ENCODE assay signal across 18 cellular contexts in genomic region chr2:96879545-96880040, GRCh38. TPM values are rescaled to one million over a fixed set of nuclear protein-coding genes. Genes with fewer than 3 reads are reported as not detected.
A peak's percentile ranks its signal among the peaks of the same experiment; 100 is the strongest.
DNase-seq lines count a peak whose midpoint lies in the region; ATAC-seq, FAIRE-seq and TF ChIP-seq lines count a peak whose summit lies in the region.
"Had no signal": no experiment of that assay in that cellular context is flagged by ENCODE, and none has a peak within 500 bp of the region (broad histone marks: within the 10 kb centered on the region; RNA-seq: fewer than 3 reads in every experiment).

No MANE protein-coding gene starts in this region.

- H3K14ac ChIP-seq in H1 (ENCODE audit: insufficient read length), result no peak overlapping the region

- ATAC-seq in GM18861 (IDR thresholded peaks at IDR 0.05; ENCODE audit: unreplicated experiment), result no peak
- ATAC-seq: GM12878 had no signal

- 0 out of 2 replicates have a peak overlapping the region, but pooled peaks have one; percentile 51 for H2BK20ac ChIP-seq in H1 (ENCODE audit: low read length)

- peak overlapping the region; percentile 24 for H2BK120ac ChIP-seq in H1 (replicated peaks; ENCODE audit: low read depth, low read length)

- no peaks in the 10 kb centered on the region for H4K20me1 ChIP-seq in H1 (replicated peaks in 1 of 2; ENCODE audit: control insufficient read depth in 1 of 2, insufficient read depth in 2 of 2, low read length in 2 of 2)

- peaks cover 2% of the 10 kb centered on the region; the same call in 1 of the 2 replicates for H3K23me2 ChIP-seq in H1 (ENCODE audit: low read depth, low read length)

- FAIRE-seq in H1 (lab: Jason Lieb, UNC), result no peak
- FAIRE-seq: GM12878, GM18507, HTR-8/SVneo had no signal

- no peak for TF ChIP-seq EP300 in H1 (IDR thresholded peaks at IDR 0.05; ENCODE audit: borderline replicate concordance in 1 of 2, low read depth in 2 of 2, low read length in 2 of 2)

- no peak overlapping the region for H2AFZ ChIP-seq in H1 (ENCODE audit: low read length)

- peak overlapping the region; percentile 46 for H3K27ac Mint-ChIP-seq in activated CD4-positive, alpha-beta T cell treated with anti-CD3 and anti-CD28 coated beads, Interleukin-2, amount 10 ng/mL, durations not matched to agents 7 days and 5 days
- H3K27ac Mint-ChIP-seq in nephron (peak overlapping the region; percentile 76 to 81 (median 77)), type B pancreatic cell (peak overlapping the region; percentile 12)
- H3K27ac Mint-ChIP-seq: HFFc6 had no signal

- TF ChIP-seq RAD21 in H1 (IDR thresholded peaks at IDR 0.05 in 1 of 2, conservative IDR thresholded peaks at IDR 0.05 in 1 of 2; ENCODE audit: low read depth in 2 of 2, low read length in 2 of 2), result no peak

- H3K27me3 ChIP-seq in H1 (replicated peaks in 1 of 4; ENCODE audit: control insufficient read depth in 3 of 4, extremely low read depth in 1 of 4, insufficient read depth in 3 of 4, low read length in 3 of 4) (peaks cover 0 to 2% (median 0%) of the 10 kb centered on the region in 4 experiments; a peak in 1 of 7 replicates), right atrium auricular region (no peaks in the 10 kb centered on the region)

- H2BK15ac ChIP-seq in H1 (ENCODE audit: low read length), result no peak overlapping the region; the same call in 1 of the 2 replicates

- H3K79me2 ChIP-seq in H1 (ENCODE audit: control insufficient read depth in 1 of 2, insufficient read depth in 2 of 2, low read length in 2 of 2), result no peaks in the 10 kb centered on the region

- no peak overlapping the region for H3K9ac ChIP-seq in H1 (replicated peaks in 1 of 4; ENCODE audit: extremely low read depth in 1 of 4, low read depth in 3 of 4, low read length in 3 of 4)

- H3K79me1 ChIP-seq in H1 (ENCODE audit: low read depth, low read length), result no peaks in the 10 kb centered on the region

- peak overlapping the region; percentile 84; the same call in 1 of the 2 replicates for H3K18ac ChIP-seq in H1 (ENCODE audit: extremely low read depth, low read length)

- H4K91ac ChIP-seq in H1 (replicated peaks; ENCODE audit: insufficient read length, low read length), result peak overlapping the region; percentile 45

- DNase-seq in activated CD4-positive, alpha-beta T cell treated with anti-CD3 and anti-CD28 coated beads, Interleukin-2, amount 10 ng/mL, durations not matched to agents 7 days and 5 days, result no peak
- DNase-seq in activated CD4-positive, alpha-beta T cell treated with anti-CD3 and anti-CD28 coated beads for 48 hours, result no peak
- no peak for DNase-seq in H1 (ENCODE audit: low read depth in 1 of 2, low spot score in 2 of 2)
- no peak for DNase-seq in type B pancreatic cell (ENCODE audit: extremely low spot score, unreplicated experiment)
- no peak for DNase-seq in T1000 (lab: John Stamatoyannopoulos, UW)
- DNase-seq in right atrium auricular region (ENCODE audit: low spot score), result no peak
- DNase-seq: CD4-positive, CD25-positive, alpha-beta regulatory T cell; DMS 273 treated with DMSO at 0.1 percent for 48 hours; DMS79; GOT3; HCEC 1CT; HFFc6 had no signal

- H3K9me3 ChIP-seq in H1 (ENCODE audit: insufficient read depth in 2 of 2, low read depth in 1 of 2, low read length in 1 of 2) (no peaks in the 10 kb centered on the region), right atrium auricular region (no peaks in the 10 kb centered on the region)

- H3K4ac ChIP-seq in H1 (replicated peaks; ENCODE audit: insufficient read length, low read depth, low read length), result no peak overlapping the region

- TF ChIP-seq CTCF in H1 (IDR thresholded peaks at IDR 0.05; ENCODE audit: control extremely low read depth in 1 of 3, insufficient read depth in 1 of 3, low read depth in 1 of 3, low read length in 3 of 3), result no peak
- no peak for TF ChIP-seq CTCF in nephron (IDR thresholded peaks at IDR 0.05; ENCODE audit: unreplicated experiment in 3 of 3)
- no peak for TF ChIP-seq CTCF in type B pancreatic cell (conservative IDR thresholded peaks at IDR 0.05)
- no peak for TF ChIP-seq CTCF in right atrium auricular region (IDR thresholded peaks at IDR 0.05)

- H3K36me3 ChIP-seq in H1 (ENCODE audit: control insufficient read depth in 2 of 4, insufficient read depth in 4 of 4, low read length in 3 of 4), result no peaks in the 10 kb centered on the region
- no peaks in the 10 kb centered on the region for H3K36me3 ChIP-seq in right atrium auricular region

- peaks cover under 1% of the 10 kb centered on the region for H3K4me1 Mint-ChIP-seq in activated CD4-positive, alpha-beta T cell treated with anti-CD3 and anti-CD28 coated beads, Interleukin-2, amount 10 ng/mL, durations not matched to agents 7 days and 5 days
- peaks cover 53% of the 10 kb centered on the region for H3K4me1 Mint-ChIP-seq in nephron
- H3K4me1 Mint-ChIP-seq in type B pancreatic cell (ENCODE audit: unreplicated experiment), result peaks cover 28% of the 10 kb centered on the region

- H3K4me3 ChIP-seq in H1 (ENCODE audit: extremely low read depth in 1 of 4, insufficient read depth in 2 of 4, low read depth in 3 of 4, low read length in 4 of 4) (no peak overlapping the region), right atrium auricular region (no peak overlapping the region)
- H3K4me3 ChIP-seq: GM12878 had no signal

- no peaks in the 10 kb centered on the region for H3K9me3 Mint-ChIP-seq in activated CD4-positive, alpha-beta T cell treated with anti-CD3 and anti-CD28 coated beads, Interleukin-2, amount 10 ng/mL, durations not matched to agents 7 days and 5 days
- no peaks in the 10 kb centered on the region for H3K9me3 Mint-ChIP-seq in nephron
- no peaks in the 10 kb centered on the region for H3K9me3 Mint-ChIP-seq in type B pancreatic cell
- H3K9me3 Mint-ChIP-seq: CD4-positive, CD25-positive, alpha-beta regulatory T cell; HFFc6 had no signal

- H4K8ac ChIP-seq in H1 (ENCODE audit: extremely low read depth, insufficient read depth, low read length), result 0 out of 2 replicates have a peak overlapping the region, but pooled peaks have one; percentile 15

- CTCF ChIA-PET in activated CD4-positive, alpha-beta T cell treated with anti-CD3 and anti-CD28 coated beads, Interleukin-2, amount 10 ng/mL, durations not matched to agents 7 days and 5 days (lab: Charles Lee), result interaction anchor here (0.5 to 1.5 kb wide), 5 partner anchors 9 to 31 kb away, joined by 3 to 5 read pairs (median 3); partner anchors contain the start of gene ANKRD39
- CTCF ChIA-PET in H1 (lab: Charles Lee; ENCODE audit: partially characterized antibody), result interaction anchor here (0.6 to 4.0 kb wide), 9 partner anchors 11 to 75 kb away, joined by 3 to 18 read pairs (median 4); partner anchors contain the start of gene ANKRD39

- no peak for TF ChIP-seq POLR2A in H1 (IDR thresholded peaks at IDR 0.05; ENCODE audit: control extremely low read depth in 1 of 2, low read depth in 2 of 2, low read length in 2 of 2)

- peak overlapping the region; percentile 7 for H4K5ac ChIP-seq in H1 (ENCODE audit: insufficient read length, low read depth, low read length)

- peak overlapping the region; percentile 80; the same call in 1 of the 2 replicates for H2BK12ac ChIP-seq in H1 (ENCODE audit: low read depth, low read length)

- no peak overlapping the region for H3K27ac ChIP-seq in H1 (ENCODE audit: low read depth, low read length)
- no peak overlapping the region for H3K27ac ChIP-seq in right atrium auricular region
- H3K27ac ChIP-seq: 22Rv1 had no signal

- no peak overlapping the region for H3K56ac ChIP-seq in H1 (replicated peaks; ENCODE audit: insufficient read length, low read depth, low read length)

- H2AK5ac ChIP-seq in H1 (ENCODE audit: low read depth, low read length), result no peak overlapping the region; the same call in 1 of the 2 replicates

- H3K4me3 Mint-ChIP-seq in activated CD4-positive, alpha-beta T cell treated with anti-CD3 and anti-CD28 coated beads, Interleukin-2, amount 10 ng/mL, durations not matched to agents 7 days and 5 days, result no peak overlapping the region
- no peak overlapping the region for H3K4me3 Mint-ChIP-seq in nephron
- H3K4me3 Mint-ChIP-seq in type B pancreatic cell, result peak overlapping the region; percentile 21
- H3K4me3 Mint-ChIP-seq: HFFc6 had no signal

- H3K36me3 Mint-ChIP-seq in activated CD4-positive, alpha-beta T cell treated with anti-CD3 and anti-CD28 coated beads, Interleukin-2, amount 10 ng/mL, durations not matched to agents 7 days and 5 days (ENCODE audit: low read depth), result no peaks in the 10 kb centered on the region
- H3K36me3 Mint-ChIP-seq in nephron (ENCODE audit: low read depth) (no peaks in the 10 kb centered on the region), type B pancreatic cell (no peaks in the 10 kb centered on the region)
- H3K36me3 Mint-ChIP-seq: CD4-positive, CD25-positive, alpha-beta regulatory T cell had no signal

- POLR2A ChIA-PET in activated CD4-positive, alpha-beta T cell treated with anti-CD3 and anti-CD28 coated beads, Interleukin-2, amount 10 ng/mL, durations not matched to agents 7 days and 5 days (lab: Charles Lee), result no interaction called here
- POLR2A ChIA-PET in H1 (lab: Charles Lee; ENCODE audit: partially characterized antibody), result interaction anchor here (1.0 to 2.8 kb wide), 6 partner anchors 11 to 59 kb away, joined by 3 to 9 read pairs (median 6); no protein-coding TSS in a partner anchor

- H2BK5ac ChIP-seq in H1 (ENCODE audit: low read depth, low read length), result peak overlapping the region; percentile 62; the same call in 1 of the 2 replicates

- H3K4me1 ChIP-seq in H1 (replicated peaks in 1 of 4; ENCODE audit: control insufficient read depth in 3 of 4, insufficient read depth in 4 of 4, low read length in 3 of 4) (peaks cover 3 to 36% (median 28%) of the 10 kb centered on the region in 4 experiments), right atrium auricular region (peaks cover 0 to 20% of the 10 kb centered on the region in 2 donors)

- H3K4me2 ChIP-seq in H1 (ENCODE audit: insufficient read depth in 1 of 2, low read depth in 2 of 2, low read length in 2 of 2), result no peak overlapping the region

- H3K23ac ChIP-seq in H1 (ENCODE audit: insufficient read length), result no peak overlapping the region

- WGBS in H1 (ENCODE audit: extremely low coverage in 1 of 2, insufficient coverage in 1 of 2, insufficient read length in 1 of 2, insufficient replicate concordance in 2 of 2, low coverage in 1 of 2, low lambda C conversion rate in 2 of 2, missing lambda C conversion rate in 1 of 2), 2 experiments, result 94% methylated on average over 18 of the region's 18 CpGs; no CpG with 5 or more reads in 1 of the 2 experiments

- H3K27me3 Mint-ChIP-seq in activated CD4-positive, alpha-beta T cell treated with anti-CD3 and anti-CD28 coated beads, Interleukin-2, amount 10 ng/mL, durations not matched to agents 7 days and 5 days, result no peaks in the 10 kb centered on the region
- H3K27me3 Mint-ChIP-seq in nephron (ENCODE audit: low read depth), result no peaks in the 10 kb centered on the region
- no peaks in the 10 kb centered on the region for H3K27me3 Mint-ChIP-seq in type B pancreatic cell

RNA-seq across cellular contexts. Expression of gene SEMA4C, which starts 9.7 kb away (rescaled TPM):
- total RNA-seq in activated CD4-positive, alpha-beta T cell treated with anti-CD3 and anti-CD28 coated beads, Interleukin-2, amount 10 ng/mL, durations not matched to agents 7 days and 5 days, result 10 to 100 TPM; 25.5 to 35.4 TPM
- total RNA-seq in H1 (2021; fragmentation: NEBNext Ultra II Directional; extraction: Animal tissue kit (Norgen Biotek cat#: 25700)), result 67.3 and 74.3 TPM in 2 replicates
- polyA plus RNA-seq in H1 (2011; rRNA removed), result 47.5 and 71.4 TPM in 2 replicates
- polyA plus RNA-seq in H1 (2011; cell fraction: cytosol; rRNA removed), result 58.9 TPM
- polyA plus RNA-seq in H1 (2011; cell fraction: nucleus; rRNA removed), result 141 TPM
- polyA plus RNA-seq in H1 (2012, experiment 1 of 2), result 45.7 to 74.3 TPM (median 68.2 TPM) in 4 replicates
- polyA plus RNA-seq in H1 (2012, experiment 2 of 2), result 49.5 TPM
- polyA plus RNA-seq in H1 (2013, experiment 1 of 2), result 61.0 TPM
- polyA plus RNA-seq in H1 (2013, experiment 2 of 2), result 59.0 TPM
- 86.3 and 87.9 TPM in 2 replicates for polyA minus RNA-seq in H1 (2011; rRNA and poly(A)+ RNA removed)
- polyA minus RNA-seq in H1 (2011; cell fraction: cytosol; rRNA and poly(A)+ RNA removed), result 47.3 TPM
- polyA minus RNA-seq in H1 (2011; cell fraction: nucleus; rRNA and poly(A)+ RNA removed), result 43.7 TPM
- total RNA-seq in type B pancreatic cell (ENCODE audit: low replicate concordance), result 45.5 and 58.1 TPM in 2 replicates
- 10 to 100 TPM; 12.0 to 23.3 TPM for total RNA-seq in right atrium auricular region

RNA-seq across cellular contexts. Expression of gene ANKRD39, which starts 21.8 kb away (rescaled TPM):
- 10 to 100 TPM; 32.8 to 35.8 TPM for total RNA-seq in activated CD4-positive, alpha-beta T cell treated with anti-CD3 and anti-CD28 coated beads, Interleukin-2, amount 10 ng/mL, durations not matched to agents 7 days and 5 days
- 18.5 and 19.7 TPM in 2 replicates for total RNA-seq in H1 (2021; fragmentation: NEBNext Ultra II Directional; extraction: Animal tissue kit (Norgen Biotek cat#: 25700))
- 21.3 and 22.9 TPM in 2 replicates for polyA plus RNA-seq in H1 (2011; rRNA removed)
- 18.1 TPM for polyA plus RNA-seq in H1 (2011; cell fraction: cytosol; rRNA removed)
- 36.1 TPM for polyA plus RNA-seq in H1 (2011; cell fraction: nucleus; rRNA removed)
- polyA plus RNA-seq in H1 (2012, experiment 1 of 2), result 15.8 to 18.8 TPM (median 16.9 TPM) in 4 replicates
- polyA plus RNA-seq in H1 (2012, experiment 2 of 2), result 21.7 TPM
- polyA plus RNA-seq in H1 (2013, experiment 1 of 2), result 18.2 TPM
- polyA plus RNA-seq in H1 (2013, experiment 2 of 2), result 18.1 TPM
- polyA minus RNA-seq in H1 (2011; rRNA and poly(A)+ RNA removed), result 6.8 and 7.2 TPM in 2 replicates
- polyA minus RNA-seq in H1 (2011; cell fraction: cytosol; rRNA and poly(A)+ RNA removed), result 5.2 TPM
- polyA minus RNA-seq in H1 (2011; cell fraction: nucleus; rRNA and poly(A)+ RNA removed), result 10.3 TPM
- 16.6 and 17.7 TPM in 2 replicates for total RNA-seq in type B pancreatic cell (ENCODE audit: low replicate concordance)
- total RNA-seq in right atrium auricular region, result 10 to 100 TPM in 1 of 2 donors, 1 to 10 TPM in 1; 8.7 to 12.2 TPM

RNA-seq across cellular contexts. Expression of gene ANKRD23, which starts 35.8 kb away (rescaled TPM):
- 10 to 100 TPM; 17.0 to 17.3 TPM for total RNA-seq in activated CD4-positive, alpha-beta T cell treated with anti-CD3 and anti-CD28 coated beads, Interleukin-2, amount 10 ng/mL, durations not matched to agents 7 days and 5 days
- 2.9 and 3.5 TPM in 2 replicates for total RNA-seq in H1 (2021; fragmentation: NEBNext Ultra II Directional; extraction: Animal tissue kit (Norgen Biotek cat#: 25700))
- 3.4 and 4.8 TPM in 2 replicates for polyA plus RNA-seq in H1 (2011; rRNA removed)
- 3.9 TPM for polyA plus RNA-seq in H1 (2011; cell fraction: cytosol; rRNA removed)
- polyA plus RNA-seq in H1 (2011; cell fraction: nucleus; rRNA removed), result 29.4 TPM
- 2.3 to 5.8 TPM (median 3.8 TPM) in 4 replicates for polyA plus RNA-seq in H1 (2012, experiment 1 of 2)
- 2.0 TPM for polyA plus RNA-seq in H1 (2012, experiment 2 of 2)
- 2.5 TPM for polyA plus RNA-seq in H1 (2013, experiment 1 of 2)
- polyA plus RNA-seq in H1 (2013, experiment 2 of 2), result 2.4 TPM
- polyA minus RNA-seq in H1 (2011; rRNA and poly(A)+ RNA removed), result 2.6 and 3.1 TPM in 2 replicates
- 2.9 TPM for polyA minus RNA-seq in H1 (2011; cell fraction: cytosol; rRNA and poly(A)+ RNA removed)
- polyA minus RNA-seq in H1 (2011; cell fraction: nucleus; rRNA and poly(A)+ RNA removed), result 3.9 TPM
- 6.1 and 8.1 TPM in 2 replicates for total RNA-seq in type B pancreatic cell (ENCODE audit: low replicate concordance)
- total RNA-seq in right atrium auricular region, result 10 to 100 TPM in 1 of 2 donors, 1 to 10 TPM in 1; 9.3 to 23.0 TPM

Comparison
In these comparisons a context has a peak if more than half of its experiments do, and no peak if none do; other contexts are left out.
1. H3K27ac Mint-ChIP-seq: peak in every context shown above with its lines; median percentile 77 in nephron; 46 in activated CD4-positive, alpha-beta T cell treated with anti-CD3 and anti-CD28 coated beads, Interleukin-2, amount 10 ng/mL, durations not matched to agents 7 days and 5 days; 12 in type B pancreatic cell.